In genomic region chr18:67367540-67367939, GRCh38 we compare ENCODE assay signal across 16 cellular contexts.
"Had no signal": no experiment of that assay in that cellular context is flagged by ENCODE, and none has a peak within 500 bp of the region (broad histone marks: within the 10 kb centered on the region; RNA-seq: fewer than 3 reads in every experiment).

No MANE protein-coding gene starts in this region.

- H3K4me3 ChIP-seq: ascending aorta, cardiac muscle cell, left ventricle myocardium inferior, pancreas, spleen had no signal

- H3K4me1 ChIP-seq: ascending aorta, left ventricle myocardium inferior, pancreas, spleen had no signal

- H3K27me3 Mint-ChIP-seq: activated naive CD8-positive, alpha-beta T cell treated with anti-CD3 and anti-CD28 coated beads, Interleukin-2, amount 50 U/mL, for 24 hours; memory B cell; naive thymus-derived CD8-positive, alpha-beta T cell had no signal

- H3K9me3 Mint-ChIP-seq: activated naive CD4-positive, alpha-beta T cell treated with anti-CD3 and anti-CD28 coated beads for 36 hours; activated naive CD8-positive, alpha-beta T cell treated with anti-CD3 and anti-CD28 coated beads, Interleukin-2, amount 50 U/mL, for 24 hours; activated T-helper 2 cell treated with anti-CD3 and anti-CD28 coated beads, Interferon-gamma antibody, Interleukin-2, Interleukin-4, amounts not matched to agents 10 μg/mL and 5 μg/mL and 100 μg/mL, durations not matched to agents 14 hours and 24 hours and 36 hours had no signal

- H3K4me3 Mint-ChIP-seq: activated naive CD4-positive, alpha-beta T cell treated with anti-CD3 and anti-CD28 coated beads for 36 hours; activated naive CD8-positive, alpha-beta T cell treated with anti-CD3 and anti-CD28 coated beads, Interleukin-2, amount 50 U/mL, for 24 hours; memory B cell; naive thymus-derived CD8-positive, alpha-beta T cell had no signal

- FAIRE-seq: pancreas had no signal

- H3K27ac Mint-ChIP-seq: activated naive CD4-positive, alpha-beta T cell treated with anti-CD3 and anti-CD28 coated beads for 36 hours; activated naive CD8-positive, alpha-beta T cell treated with anti-CD3 and anti-CD28 coated beads, Interleukin-2, amount 50 U/mL, for 24 hours; activated T-helper 2 cell treated with anti-CD3 and anti-CD28 coated beads, Interferon-gamma antibody, Interleukin-2, Interleukin-4, amounts not matched to agents 10 μg/mL and 5 μg/mL and 100 μg/mL, durations not matched to agents 14 hours and 24 hours and 36 hours; memory B cell; naive thymus-derived CD8-positive, alpha-beta T cell had no signal

- H3K36me3 Mint-ChIP-seq: memory B cell; naive thymus-derived CD8-positive, alpha-beta T cell had no signal

- DNase-seq: activated CD4-positive, alpha-beta T cell treated with anti-CD3 and anti-CD28 coated beads, Interleukin-2, amount 50 U/mL, for 48 hours; activated naive CD4-positive, alpha-beta T cell treated with anti-CD3 and anti-CD28 coated beads for 36 hours; activated naive CD8-positive, alpha-beta T cell treated with anti-CD3 and anti-CD28 coated beads, Interleukin-2, amount 50 U/mL, for 24 hours; activated T-cell treated with anti-CD3 and anti-CD28 coated beads, Interleukin-2, amount 50 U/mL, for 1 hour; erythroblast; left ventricle myocardium inferior; naive thymus-derived CD8-positive, alpha-beta T cell; pancreas; spleen; stimulated activated CD4-positive, alpha-beta T cell treated with anti-CD3 and anti-CD28 coated beads, Interleukin-1b, Interleukin-23, amount 100 ng/mL, for 48 hours; WERI-Rb-1 had no signal

- H3K27me3 ChIP-seq: ascending aorta, cardiac muscle cell, pancreas, spleen had no signal

- H3K9me3 ChIP-seq: ascending aorta, left ventricle myocardium inferior, pancreas, spleen had no signal

- H3K27ac ChIP-seq: ascending aorta, cardiac muscle cell, left ventricle myocardium inferior, pancreas, spleen, WERI-Rb-1 had no signal

- ATAC-seq: activated naive CD8-positive, alpha-beta T cell treated with anti-CD3 and anti-CD28 coated beads, Interleukin-2, amount 50 U/mL, for 24 hours; naive thymus-derived CD8-positive, alpha-beta T cell; pancreas; sciatic nerve had no signal

- H3K36me3 ChIP-seq: ascending aorta, cardiac muscle cell, left ventricle myocardium inferior, pancreas, spleen, WERI-Rb-1 had no signal

- H3K4me1 Mint-ChIP-seq: activated naive CD8-positive, alpha-beta T cell treated with anti-CD3 and anti-CD28 coated beads, Interleukin-2, amount 50 U/mL, for 24 hours; memory B cell had no signal
